ENCODE assay signal across 22 cellular contexts in genomic region chr20:61806995-61807394, GRCh38.
"Had no signal": no experiment of that assay in that cellular context is flagged by ENCODE, and none has a peak within 500 bp of the region (broad histone marks: within the 10 kb centered on the region; RNA-seq: fewer than 3 reads in every experiment).

No MANE protein-coding gene starts in this region.

- H3K27me3 ChIP-seq: upper lobe of left lung had no signal

- H3K9me3 Mint-ChIP-seq: activated B cell treated with CpG ODN at 0.5 μM for 24 hours; activated naive CD4-positive, alpha-beta T cell treated with anti-CD3 and anti-CD28 coated beads for 36 hours; activated naive CD8-positive, alpha-beta T cell treated with anti-CD3 and anti-CD28 coated beads, Interleukin-2, amount 10 ng/mL, durations not matched to agents 7 days and 5 days; endodermal cell; natural killer cell; T-helper 1 cell treated with Interleukin-12 subunit alpha and Interleukin-12 subunit beta and Interleukin-4 antibody, amounts not matched to agents 30 μg/mL and 1 μg/mL, for 36 hours had no signal

- H3K9me3 ChIP-seq: esophagus squamous epithelium, gastrocnemius medialis, heart left ventricle, upper lobe of left lung had no signal

- H3K4me3 Mint-ChIP-seq: activated B cell treated with CpG ODN at 0.5 μM for 24 hours; activated CD4-positive, alpha-beta T cell treated with anti-CD3 and anti-CD28 coated beads for 36 hours; activated naive CD4-positive, alpha-beta T cell treated with anti-CD3 and anti-CD28 coated beads for 36 hours; activated naive CD8-positive, alpha-beta T cell treated with anti-CD3 and anti-CD28 coated beads, Interleukin-2, amount 10 ng/mL, durations not matched to agents 7 days and 5 days; endodermal cell; natural killer cell; T-helper 1 cell treated with Interleukin-12 subunit alpha and Interleukin-12 subunit beta and Interleukin-4 antibody, amounts not matched to agents 30 μg/mL and 1 μg/mL, for 36 hours had no signal

- ATAC-seq: activated CD4-positive, alpha-beta T cell treated with anti-CD3 and anti-CD28 coated beads for 36 hours; gastrocnemius medialis; heart left ventricle; left colon; natural killer cell had no signal

- H3K4me1 Mint-ChIP-seq: activated B cell treated with CpG ODN at 0.5 μM for 24 hours; activated CD4-positive, alpha-beta T cell treated with anti-CD3 and anti-CD28 coated beads for 36 hours; activated naive CD8-positive, alpha-beta T cell treated with anti-CD3 and anti-CD28 coated beads, Interleukin-2, amount 10 ng/mL, durations not matched to agents 7 days and 5 days; endodermal cell; natural killer cell had no signal

- H3K27ac ChIP-seq: esophagus squamous epithelium, gastrocnemius medialis, heart left ventricle, upper lobe of left lung had no signal

- H3K36me3 ChIP-seq: esophagus squamous epithelium, gastrocnemius medialis, heart left ventricle, upper lobe of left lung had no signal

- H3K36me3 Mint-ChIP-seq: activated naive CD8-positive, alpha-beta T cell treated with anti-CD3 and anti-CD28 coated beads, Interleukin-2, amount 10 ng/mL, durations not matched to agents 7 days and 5 days; natural killer cell had no signal

- DNase-seq: activated B cell treated with CpG ODN at 0.5 μM for 24 hours; activated CD4-positive, alpha-beta T cell treated with anti-CD3 and anti-CD28 coated beads for 36 hours; activated CD4-positive, alpha-beta T cell treated with anti-CD3 and anti-CD28 coated beads, Interleukin-2, amount 50 U/mL, for 4 hours; activated CD8-positive, alpha-beta memory T cell treated with anti-CD3 and anti-CD28 coated beads for 24 hours; activated CD8-positive, alpha-beta memory T cell treated with anti-CD3 and anti-CD28 coated beads, Interleukin-2, amount 50 U/mL, for 4 hours; activated naive CD4-positive, alpha-beta T cell treated with anti-CD3 and anti-CD28 coated beads for 36 hours; activated naive CD8-positive, alpha-beta T cell treated with anti-CD3 and anti-CD28 coated beads, Interleukin-2, amount 10 ng/mL, durations not matched to agents 7 days and 5 days; activated T-cell treated with anti-CD3 and anti-CD28 coated beads, Interleukin-2, amount 50 U/mL, for 48 hours; amniotic stem cell; cerebellar nuclear complex; cortex of kidney; endodermal cell; esophagus squamous epithelium; gastrocnemius medialis; left colon; natural killer cell; stimulated activated CD4-positive, alpha-beta T cell treated with anti-CD3 and anti-CD28 coated beads, Interleukin-4, amount 100 ng/mL, for 1 hour; stimulated activated naive CD4-positive, alpha-beta T cell treated with Interleukin-2 at 50 U/mL for 16 hours; T1000 had no signal

- H3K4me3 ChIP-seq: esophagus squamous epithelium, gastrocnemius medialis, heart left ventricle, upper lobe of left lung had no signal

- H3K27ac Mint-ChIP-seq: activated B cell treated with CpG ODN at 0.5 μM for 24 hours; activated CD4-positive, alpha-beta T cell treated with anti-CD3 and anti-CD28 coated beads for 36 hours; activated naive CD4-positive, alpha-beta T cell treated with anti-CD3 and anti-CD28 coated beads for 36 hours; activated naive CD8-positive, alpha-beta T cell treated with anti-CD3 and anti-CD28 coated beads, Interleukin-2, amount 10 ng/mL, durations not matched to agents 7 days and 5 days; endodermal cell; natural killer cell; T-helper 1 cell treated with Interleukin-12 subunit alpha and Interleukin-12 subunit beta and Interleukin-4 antibody, amounts not matched to agents 30 μg/mL and 1 μg/mL, for 36 hours had no signal

- H3K4me1 ChIP-seq: gastrocnemius medialis, heart left ventricle had no signal
